ENCODE assay signal across 8 cellular contexts in genomic region chr10:78972160-78972946, GRCh38.
DNase-seq lines count a peak whose midpoint lies in the region; ATAC-seq and TF ChIP-seq lines count a peak whose summit lies in the region.

No MANE protein-coding gene starts in this region.

- peaks cover 14% of the 10 kb centered on the region for H3K4me1 Mint-ChIP-seq in CD8-positive, alpha-beta T cell (ENCODE audit: low read depth)
- peaks cover 11% of the 10 kb centered on the region for H3K4me1 Mint-ChIP-seq in memory B cell

- no peaks in the 10 kb centered on the region for H3K27me3 Mint-ChIP-seq in CD8-positive, alpha-beta T cell (ENCODE audit: low read depth)
- H3K27me3 Mint-ChIP-seq in memory B cell: peaks cover 24% of the 10 kb centered on the region

- H3K27ac Mint-ChIP-seq in CD8-positive, alpha-beta T cell: no peak overlapping the region
- H3K27ac Mint-ChIP-seq in memory B cell: no peak overlapping the region

- no peak for ATAC-seq in CD8-positive, alpha-beta T cell
- ATAC-seq in memory B cell (ENCODE audit: low read depth) (no peak), GM18861 (IDR thresholded peaks at IDR 0.05; ENCODE audit: unreplicated experiment) (no peak)

- BruUV-seq in OCI-LY7 (replicated peaks; lab: Mats Ljungman, UMichigan): no TSS peak

- CTCF ChIA-PET in CD8-positive, alpha-beta T cell (lab: Charles Lee): interaction anchor here (0.7 to 1.7 kb wide), 2 partner anchors 77 to 80 kb away, joined by 6 to 7 read pairs; no protein-coding TSS in a partner anchor
- CTCF ChIA-PET in OCI-LY7 (lab: Charles Lee; ENCODE audit: unreplicated experiment): no interaction called here

- H2AFZ ChIP-seq in OCI-LY7 (ENCODE audit: low read length): no peak overlapping the region

- DNase-seq in CD8-positive, alpha-beta T cell: no peak
- DNase-seq in OCI-LY7 (ENCODE audit: low spot score) (no peak), memory B cell (ENCODE audit: low spot score in 2 of 2) (no peak), tibial artery (peak; percentile 85 to 97), NCI-H510A (lab: John Stamatoyannopoulos, UW) (no peak), MV-4-11 (lab: John Stamatoyannopoulos, UW) (no peak)

- no peak overlapping the region for H3K4me3 ChIP-seq in CD8-positive, alpha-beta T cell (ENCODE audit: low read depth, low read length)
- H3K4me3 ChIP-seq in OCI-LY7 (ENCODE audit: low read depth, low read length, poor library complexity, severe bottlenecking) (no peak overlapping the region), duodenal mucosa (ENCODE audit: low read depth in 1 of 2, low read length in 2 of 2) (no peak overlapping the region), tibial artery (peak overlapping the region in 1 of 2 donors; percentile 65)

- no peak for TF ChIP-seq CTCF in CD8-positive, alpha-beta T cell (IDR thresholded peaks at IDR 0.05)
- TF ChIP-seq CTCF in OCI-LY7 (conservative IDR thresholded peaks at IDR 0.05; ENCODE audit: low read length): no peak
- no peak for TF ChIP-seq CTCF in tibial artery (IDR thresholded peaks at IDR 0.05)

- no peaks in the 10 kb centered on the region for H3K79me2 ChIP-seq in OCI-LY7 (ENCODE audit: insufficient read depth, low read depth, low read length)

- H3K4me3 Mint-ChIP-seq in CD8-positive, alpha-beta T cell: peak overlapping the region; percentile 83
- H3K4me3 Mint-ChIP-seq in memory B cell: peak overlapping the region; percentile 69

- intact Hi-C loops in CD8-positive, alpha-beta T cell (cut with DNase I, micrococcal nuclease): loop anchor here (5.0 kb wide), 5 partner anchors 55 to 940 kb away; partner anchors contain the start of genes RPS24 (in 1 of the 2) and ZCCHC24 (in 1 of the 2)
- intact Hi-C loops in OCI-LY7 (cut with micrococcal nuclease; ENCODE audit: unreplicated experiment) (loop anchor here (5.0 kb wide), 1 partner anchor 95 kb away; the partner anchor contains the start of gene ZMIZ1), tibial artery (cut with DNase I; ENCODE audit: low total_unique reads) (loop anchor here (2.0 to 10.0 kb wide), 3 partner anchors 98 to 185 kb away; no protein-coding TSS in a partner anchor)

- no peaks in the 10 kb centered on the region for H3K36me3 ChIP-seq in CD8-positive, alpha-beta T cell (ENCODE audit: insufficient read depth, low read length)
- H3K36me3 ChIP-seq in OCI-LY7 (ENCODE audit: insufficient read depth, low read length) (no peaks in the 10 kb centered on the region), duodenal mucosa (ENCODE audit: control insufficient read depth in 1 of 2, insufficient read depth in 2 of 2, low read length in 2 of 2) (no peaks in the 10 kb centered on the region), tibial artery (no peaks in the 10 kb centered on the region)

- H3K27me3 ChIP-seq in CD8-positive, alpha-beta T cell (ENCODE audit: insufficient read depth, low read length): no peaks in the 10 kb centered on the region
- H3K27me3 ChIP-seq in duodenal mucosa (ENCODE audit: control insufficient read depth in 1 of 2, insufficient read depth in 2 of 2, low read length in 2 of 2) (no peaks in the 10 kb centered on the region), tibial artery (no peaks in the 10 kb centered on the region)

- no peaks in the 10 kb centered on the region for H3K9me3 Mint-ChIP-seq in CD8-positive, alpha-beta T cell
- H3K9me3 Mint-ChIP-seq in memory B cell: no peaks in the 10 kb centered on the region

- POLR2A ChIA-PET in CD8-positive, alpha-beta T cell (lab: Charles Lee): no interaction called here
- POLR2A ChIA-PET in OCI-LY7 (lab: Charles Lee): interaction anchor here (0.6 kb wide), 1 partner anchor 297 kb away, joined by 3 read pairs; no protein-coding TSS in a partner anchor

- H3K36me3 Mint-ChIP-seq in CD8-positive, alpha-beta T cell: peaks cover 2% of the 10 kb centered on the region
- H3K36me3 Mint-ChIP-seq in memory B cell: no peaks in the 10 kb centered on the region

- no peak overlapping the region for H3K27ac ChIP-seq in CD8-positive, alpha-beta T cell (ENCODE audit: low read depth, low read length)
- H3K27ac ChIP-seq in OCI-LY7 (ENCODE audit: low read depth, low read length, poor library complexity, severe bottlenecking): no peak overlapping the region
- peak overlapping the region; percentile 87 for H3K27ac ChIP-seq in duodenal mucosa (ENCODE audit: low read depth, low read length)
- peak overlapping the region; percentile 97 to 100 for H3K27ac ChIP-seq in tibial artery

- no peaks in the 10 kb centered on the region for H4K20me1 ChIP-seq in OCI-LY7 (ENCODE audit: insufficient read depth, low read length)

- peak overlapping the region; percentile 96; the same call in 1 of the 2 replicates for H3K4me2 ChIP-seq in OCI-LY7 (ENCODE audit: low read length)

- H3K9me3 ChIP-seq in CD8-positive, alpha-beta T cell (ENCODE audit: low read length): no peaks in the 10 kb centered on the region
- no peaks in the 10 kb centered on the region for H3K9me3 ChIP-seq in OCI-LY7 (ENCODE audit: low read length)
- no peaks in the 10 kb centered on the region for H3K9me3 ChIP-seq in duodenal mucosa (ENCODE audit: control insufficient read depth in 1 of 2, low read length in 2 of 2)
- H3K9me3 ChIP-seq in tibial artery: no peaks in the 10 kb centered on the region

- peaks cover 14% of the 10 kb centered on the region for H3K4me1 ChIP-seq in CD8-positive, alpha-beta T cell (ENCODE audit: insufficient read depth, low read length)
- peaks cover 19% of the 10 kb centered on the region for H3K4me1 ChIP-seq in OCI-LY7 (ENCODE audit: insufficient read depth, low read length, poor library complexity, severe bottlenecking)
- H3K4me1 ChIP-seq in duodenal mucosa (ENCODE audit: control insufficient read depth in 1 of 2, insufficient read depth in 2 of 2, low read length in 2 of 2): peaks cover 25 to 35% of the 10 kb centered on the region in 2 donors
- H3K4me1 ChIP-seq in tibial artery: peaks cover 7 to 32% (median 24%) of the 10 kb centered on the region in 4 donors

- no peaks in the 10 kb centered on the region for H3K9me2 ChIP-seq in OCI-LY7 (ENCODE audit: insufficient read depth, low read length)

- peak overlapping the region in 1 of 2 donors; percentile 73 for H3K9ac ChIP-seq in duodenal mucosa (ENCODE audit: low read depth in 1 of 2, low read length in 2 of 2)

Comparison
In these comparisons a context has a peak if more than half of its experiments do, and no peak if none do; other contexts are left out.
1. DNase-seq: peak in tibial artery (2 of 2); none in CD8-positive, alpha-beta T cell (0 of 7), OCI-LY7 (single experiment), memory B cell (0 of 2), NCI-H510A (single experiment) and MV-4-11 (single experiment).
2. H3K27ac ChIP-seq: peak in duodenal mucosa (single experiment) and tibial artery (2 of 2); none in CD8-positive, alpha-beta T cell (single experiment) and OCI-LY7 (single experiment).